8 cellular contexts compared by ENCODE assay signal in genomic region chr2:20350753-20351554, GRCh38. TPM values are rescaled to one million over a fixed set of nuclear protein-coding genes. Genes with fewer than 3 reads are reported as not detected.
DNase-seq lines count a peak whose midpoint lies in the region; ATAC-seq and TF ChIP-seq lines count a peak whose summit lies in the region.

PUM2 (minus strand) TSS chr2:20350844; CDS start chr2:20327360, 23,484 bp downstream.

- H3K4ac ChIP-seq in trophoblast cell (ENCODE audit: low read depth, low read length) = peak within 1 kb of the TSS; percentile 84

- H2AK5ac ChIP-seq in trophoblast cell (ENCODE audit: low read length) = peak within 1 kb of the TSS; percentile 100

- peaks cover 15% of the 10 kb centered on the region for H3K79me1 ChIP-seq in trophoblast cell (ENCODE audit: low read length)

- TF ChIP-seq EP300 in tibial nerve (IDR thresholded peaks at IDR 0.05) = peak in 1 of 2 donors; percentile 98

- in situ Hi-C loops in GM13977 (cut with MboI; ENCODE audit: low pct_unique_long_range_greater_than_20kb, low sequenced_read_pairs, unreplicated experiment) = no loop called here

- H2BK5ac ChIP-seq in trophoblast cell (ENCODE audit: low read depth, low read length, poor library complexity) = peak within 1 kb of the TSS; percentile 100

- peak within 1 kb of the TSS; percentile 100 for H2BK120ac ChIP-seq in trophoblast cell (ENCODE audit: insufficient read depth, low read length, poor library complexity)

- H3K27me3 Mint-ChIP-seq in T-cell = no peaks in the 10 kb centered on the region

- H4K91ac ChIP-seq in trophoblast cell (ENCODE audit: low read depth, low read length) = peak within 1 kb of the TSS; percentile 100

- H3K18ac ChIP-seq in trophoblast cell (ENCODE audit: low read length) = peak within 1 kb of the TSS; percentile 100

- H3K27me3 ChIP-seq in trophoblast cell (ENCODE audit: insufficient read depth, low read length) = no peaks in the 10 kb centered on the region
- H3K27me3 ChIP-seq in tibial nerve = no peaks in the 10 kb centered on the region

- TF ChIP-seq CTCF in GM13977 (IDR thresholded peaks at IDR 0.05; ENCODE audit: extremely low read depth, insufficient read depth, missing control alignments) (no peak), tibial nerve (IDR thresholded peaks at IDR 0.05) (peak in 2 of 5 experiments; percentile 44)

- peak; percentile 65 to 71 for TF ChIP-seq POLR2A in tibial nerve (IDR thresholded peaks at IDR 0.05)

- H3K4me1 Mint-ChIP-seq in T-cell = peaks cover 38 to 43% (median 38%) of the 10 kb centered on the region in 3 donors

- H3K27ac Mint-ChIP-seq in T-cell = peak within 1 kb of the TSS; percentile 81 to 83

- no peak within 1 kb of the TSS for H3K23ac ChIP-seq in trophoblast cell (ENCODE audit: low read length)

- no peaks in the 10 kb centered on the region for H3K9me3 Mint-ChIP-seq in T-cell

- H3K27ac ChIP-seq in adipose tissue (ENCODE audit: low read depth, low read length) (no peak within 1 kb of the TSS), trophoblast cell (ENCODE audit: low read depth, low read length) (peak within 1 kb of the TSS; percentile 100), tibial nerve (peak within 1 kb of the TSS; percentile 94 to 99 (median 97))

- H3K4me3 ChIP-seq in trophoblast cell (ENCODE audit: low read depth, low read length) (peak within 1 kb of the TSS; percentile 99), tibial nerve (peak within 1 kb of the TSS; percentile 85 to 96 (median 90))

- H2BK12ac ChIP-seq in trophoblast cell (ENCODE audit: low read length) = peak within 1 kb of the TSS; percentile 88

- H3K4me3 Mint-ChIP-seq in T-cell = peak within 1 kb of the TSS in 2 of 3 donors; percentile 92 to 93

- DNase-seq in GM13977 (ENCODE audit: low spot score) (peak; percentile 96), NCI-H146 (lab: John Stamatoyannopoulos, UW) (peak; percentile 97), T-cell (peak; percentile 91 to 99 (median 95)), cardiac septum (ENCODE audit: low spot score) (peak; percentile 96), trophoblast cell (peak; percentile 97 to 98), tibial nerve (ENCODE audit: low spot score in 2 of 2) (peak; percentile 82 to 88)

- CTCF ChIA-PET in T-cell (lab: Charles Lee) = interaction anchor here (0.6 to 1.5 kb wide), 6 partner anchors 8 to 300 kb away, joined by 3 to 10 read pairs (median 6); partner anchors contain the start of genes HS1BP3 (in 1 of the 2) and RHOB (in 1 of the 2)

- H3K9me3 ChIP-seq in trophoblast cell (ENCODE audit: insufficient read depth, low read depth, low read length) = no peaks in the 10 kb centered on the region
- H3K9me3 ChIP-seq in tibial nerve = no peaks in the 10 kb centered on the region

- ATAC-seq in HG02870 (IDR thresholded peaks at IDR 0.05; ENCODE audit: unreplicated experiment) (peak; percentile 71), T-cell (replicated peaks in 1 of 4) (peak; percentile 79 to 90 (median 82))

- H4K8ac ChIP-seq in trophoblast cell (ENCODE audit: low read depth, low read length) = peak within 1 kb of the TSS; percentile 100

- peaks cover 21% of the 10 kb centered on the region for H3K79me2 ChIP-seq in trophoblast cell (ENCODE audit: control insufficient read depth, insufficient read depth, low read length, poor library complexity)

- H3K14ac ChIP-seq in trophoblast cell (ENCODE audit: low read length) = peak within 1 kb of the TSS; percentile 100

- POLR2A ChIA-PET in T-cell (lab: Charles Lee) = interaction anchor here in 1 of 2 donors (1.0 kb wide), 1 partner anchor 96 kb away, joined by 3 read pairs; the partner anchor contains the start of gene RHOB

- peak within 1 kb of the TSS; percentile 88 for H3K4me2 ChIP-seq in trophoblast cell (ENCODE audit: low read length)

- peak within 1 kb of the TSS; percentile 100 for H3K9ac ChIP-seq in trophoblast cell (ENCODE audit: low read length)

- H3K36me3 ChIP-seq in trophoblast cell (ENCODE audit: control insufficient read depth in 1 of 2, insufficient read depth in 2 of 2, low read length in 2 of 2) (no peaks in the 10 kb centered on the region), tibial nerve (no peaks in the 10 kb centered on the region)

- H3K36me3 Mint-ChIP-seq in T-cell = peaks cover 13% of the 10 kb centered on the region

- H4K12ac ChIP-seq in trophoblast cell (ENCODE audit: low read depth, low read length) = peak within 1 kb of the TSS; percentile 100

- intact Hi-C loops in cardiac septum (cut with DNase I) = no loop called here

- peak within 1 kb of the TSS; percentile 98 for H2AFZ ChIP-seq in trophoblast cell (ENCODE audit: insufficient read depth, low read length, poor library complexity)

- H3K4me1 ChIP-seq in trophoblast cell (ENCODE audit: control insufficient read depth in 1 of 2, insufficient read depth in 2 of 2, low read length in 2 of 2) (peaks cover 9 to 18% of the 10 kb centered on the region in 2 experiments), tibial nerve (peaks cover 0 to 52% (median 28%) of the 10 kb centered on the region in 4 donors)

- WGBS in adipose tissue, 3 donors = 1% methylated on average over 56 to 66 of the region's 70 CpGs
- WGBS in trophoblast cell (ENCODE audit: extremely low coverage, insufficient coverage, insufficient read length) = 50% methylated on average over 1 of the region's 70 CpGs
- WGBS in tibial nerve, 2 donors = 0 to 1% methylated on average over 26 to 27 of the region's 70 CpGs

RNA-seq across cellular contexts. Expression of gene PUM2, which starts in this region (rescaled TPM):
- total RNA-seq in T-cell = 100 to 1,000 TPM; 128 to 154 (median 138) TPM
- polyA plus RNA-seq in adipose tissue = 10 to 100 TPM; 14.8 to 24.5 (median 19.9) TPM
- 75.6 TPM for total RNA-seq in cardiac septum
- 48.9 and 50.0 TPM in 2 replicates for polyA plus RNA-seq in trophoblast cell (2013)
- total RNA-seq in tibial nerve = 10 to 100 TPM; 62.0 to 78.2 (median 73.5) TPM
